2 cellular contexts compared by ENCODE assay signal in the genomic region with DNA sequence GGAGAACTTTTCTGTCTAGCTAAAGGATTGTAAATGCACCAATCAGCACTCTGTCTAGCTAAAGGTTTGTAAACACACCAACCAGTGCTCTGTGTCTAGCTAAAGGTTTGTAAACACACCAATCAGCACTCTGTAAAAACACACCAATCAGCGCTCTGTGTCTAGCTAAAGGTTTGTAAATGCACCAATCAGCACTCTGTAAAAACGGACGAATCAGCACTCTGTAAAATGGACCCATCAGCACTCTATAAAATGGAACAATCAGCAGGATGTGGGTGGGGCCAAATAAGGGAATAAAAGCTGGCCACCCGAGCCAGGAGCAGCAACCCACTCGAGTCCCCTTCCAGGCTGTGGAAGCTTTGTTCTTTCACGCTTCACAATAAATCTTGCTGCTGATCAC. TPM values are rescaled to one million over a fixed set of nuclear protein-coding genes. Genes with fewer than 3 reads are reported as not detected.
"Had no signal": no experiment of that assay in that cellular context is flagged by ENCODE, and none has a peak within 500 bp of the region (broad histone marks: within the 10 kb centered on the region; RNA-seq: fewer than 3 reads in every experiment).

No MANE protein-coding gene starts in this region.

RNA-seq across cellular contexts. Expression of a gene that starts 8.2 kb away (rescaled TPM):
- total RNA-seq: G401 had no signal

RNA-seq across cellular contexts. Expression of a gene that starts 8.3 kb away (rescaled TPM):
- total RNA-seq: G401, GM12878 had no signal
- polyA plus RNA-seq: GM12878 had no signal
